Comparison of ENCODE assay signal across 7 cellular contexts in the genomic region with DNA sequence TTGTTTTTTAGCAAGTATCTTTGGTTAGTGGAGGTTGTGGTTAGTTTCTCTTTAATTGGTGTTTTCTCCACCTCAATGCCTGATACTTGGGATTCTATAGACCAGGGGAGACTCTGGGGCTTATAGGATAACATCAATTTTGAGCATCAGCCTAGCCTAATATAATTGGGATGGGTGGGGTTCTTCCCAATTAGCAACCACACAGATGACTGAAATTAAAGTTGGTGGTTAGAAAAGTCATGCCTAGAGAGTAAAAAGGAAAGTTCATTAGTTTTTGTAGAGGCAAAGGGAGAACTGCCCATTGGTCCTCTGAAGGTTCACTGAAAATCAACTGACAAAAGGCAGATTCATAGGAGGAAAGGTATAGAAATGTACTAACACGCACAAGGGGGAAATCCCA.
"Had no signal": no experiment of that assay in that cellular context is flagged by ENCODE, and none has a peak within 500 bp of the region (broad histone marks: within the 10 kb centered on the region; RNA-seq: fewer than 3 reads in every experiment).

No MANE protein-coding gene starts in this region.

- FAIRE-seq: G401.6, GM12891, GM12892, GM18507, GM19239 had no signal

- DNase-seq: GDM1, GF-D8 had no signal
